In the genomic region with DNA sequence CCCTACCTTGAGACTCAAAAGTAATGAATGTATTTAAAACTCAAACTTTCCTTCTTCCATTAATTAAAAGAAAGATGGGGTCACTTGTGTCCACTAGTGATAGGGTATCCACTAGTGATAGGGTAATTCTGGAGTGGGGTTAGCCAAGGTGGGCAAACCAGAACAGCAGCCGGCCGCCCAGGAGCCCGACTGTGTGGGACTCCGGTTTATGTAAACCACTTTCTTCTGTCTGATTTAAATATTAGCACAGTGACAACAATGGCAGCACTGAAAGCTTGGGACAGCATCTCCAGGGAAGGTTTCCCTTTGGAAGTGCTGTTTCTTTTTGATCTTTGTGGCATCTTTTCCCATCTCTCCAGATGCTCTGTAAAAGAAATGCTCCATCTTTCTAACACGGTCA, we compare ENCODE assay signal across 9 cellular contexts. TPM values are rescaled to one million over a fixed set of nuclear protein-coding genes. Genes with fewer than 3 reads are reported as not detected.
DNase-seq lines count a peak whose midpoint lies in the region; ATAC-seq, FAIRE-seq and TF ChIP-seq lines count a peak whose summit lies in the region.
"Had no signal": no experiment of that assay in that cellular context is flagged by ENCODE, and none has a peak within 500 bp of the region (broad histone marks: within the 10 kb centered on the region; RNA-seq: fewer than 3 reads in every experiment).

No MANE protein-coding gene starts in this region.

- H3K9me2 ChIP-seq in HCT116 (ENCODE audit: insufficient read depth), result no peaks in the 10 kb centered on the region
- no peaks in the 10 kb centered on the region for H3K9me2 ChIP-seq in hepatocyte (replicated peaks; ENCODE audit: insufficient read depth)

- TF ChIP-seq CTCF in HCT116 (IDR thresholded peaks at IDR 0.05 in 2 of 3, conservative IDR thresholded peaks at IDR 0.05 in 1 of 3; ENCODE audit: borderline replicate concordance in 1 of 3, insufficient read depth in 1 of 3, low read depth in 2 of 3, low read length in 2 of 3) (no peak), WERI-Rb-1 (IDR thresholded peaks at IDR 0.05; ENCODE audit: low read depth, low read length) (no peak), hepatocyte (IDR thresholded peaks at IDR 0.05; ENCODE audit: poor library complexity) (no peak)

- intact Hi-C loops in HCT116 (cut with micrococcal nuclease), result loop anchor here (2.0 kb wide), 1 partner anchor 32 kb away; no protein-coding TSS in a partner anchor

- TF ChIP-seq RAD21 in HCT116 (IDR thresholded peaks at IDR 0.05; ENCODE audit: low read depth), result no peak

- DNase-seq in HCT116 (ENCODE audit: low read depth, low spot score) (no peak), WERI-Rb-1 (no peak), hepatocyte (ENCODE audit: low spot score) (no peak), small intestine (no peak), hippocampal formation (lab: John Stamatoyannopoulos, UW) (no peak), NCI-H2081 (lab: John Stamatoyannopoulos, UW) (no peak)
- DNase-seq in stimulated activated CD4-positive, alpha-beta T cell treated with anti-CD3 and anti-CD28 coated beads, Interleukin-12 subunit alpha, Interleukin-12 subunit beta, amount 100 ng/mL, for 4 hours, result no peak
- DNase-seq: NCI-H446 had no signal

- 51% methylated on average over 5 of the region's 5 CpGs for WGBS in hepatocyte (ENCODE audit: low lambda C conversion rate, missing lambda C conversion rate)
- WGBS in small intestine, 3 donors, result 15 to 69% (median 37%) methylated on average over 5 of the region's 5 CpGs

- H3K4me2 ChIP-seq in HCT116 (ENCODE audit: low read length) (peak overlapping the region; percentile 91), hepatocyte (peak overlapping the region; percentile 84)

- no peak overlapping the region for H3K27ac ChIP-seq in HCT116 (ENCODE audit: low read depth, low read length)
- H3K27ac ChIP-seq in WERI-Rb-1, result no peak overlapping the region
- peak overlapping the region; percentile 82 for H3K27ac ChIP-seq in hepatocyte
- H3K27ac ChIP-seq in small intestine (ENCODE audit: low read depth in 1 of 2, low read length in 1 of 2), result peak overlapping the region; percentile 14 to 87

- H3K79me2 ChIP-seq in HCT116 (ENCODE audit: insufficient read depth, low read length) (no peaks in the 10 kb centered on the region), hepatocyte (peaks cover 44% of the 10 kb centered on the region)

- H2AFZ ChIP-seq in HCT116 (ENCODE audit: low read depth, low read length, poor library complexity, severe bottlenecking) (no peak overlapping the region), hepatocyte (peak overlapping the region; percentile 62)

- no peak for TF ChIP-seq POLR2A in HCT116 (IDR thresholded peaks at IDR 0.05; ENCODE audit: borderline replicate concordance, extremely low read depth, insufficient read depth, insufficient read length)

- H4K20me1 ChIP-seq in HCT116 (ENCODE audit: insufficient read depth) (no peaks in the 10 kb centered on the region), hepatocyte (ENCODE audit: insufficient read depth, poor library complexity, severe bottlenecking) (no peaks in the 10 kb centered on the region)

- RAD21 ChIA-PET in HCT116 (lab: Charles Lee; ENCODE audit: low non-redundant PET in 1 of 2, low total read pairs in 2 of 2, uncharacterized antibody in 2 of 2, unreplicated experiment in 2 of 2), result no interaction called here

- H3K4me1 ChIP-seq in HCT116 (ENCODE audit: control insufficient read depth in 1 of 2, insufficient read depth in 2 of 2, low read length in 2 of 2) (peaks cover 11 to 29% of the 10 kb centered on the region in 2 experiments; a peak in 3 of 4 replicates), hepatocyte (ENCODE audit: insufficient read depth) (peaks cover 28% of the 10 kb centered on the region), small intestine (ENCODE audit: control insufficient read depth in 2 of 2, insufficient read depth in 1 of 2, low read depth in 1 of 2, low read length in 1 of 2) (peaks cover 0 to 6% of the 10 kb centered on the region in 2 donors)

- POLR2A ChIA-PET in HCT116 (lab: Charles Lee), result no interaction called here

- H3K9me3 ChIP-seq in HCT116 (ENCODE audit: control insufficient read depth in 1 of 2, insufficient read depth in 1 of 2, low read depth in 1 of 2, low read length in 2 of 2) (no peaks in the 10 kb centered on the region), WERI-Rb-1 (ENCODE audit: severe bottlenecking) (no peaks in the 10 kb centered on the region), hepatocyte (ENCODE audit: low read depth) (no peaks in the 10 kb centered on the region), small intestine (ENCODE audit: control insufficient read depth, low read depth) (no peaks in the 10 kb centered on the region)

- ATAC-seq in HCT116, result no peak

- BruUV-seq in HCT116 (replicated peaks; lab: Mats Ljungman, UMichigan), result no TSS peak

- peak overlapping the region; percentile 49; the same call in 1 of the 2 replicates for H3K9ac ChIP-seq in HCT116 (ENCODE audit: low read length)

- no peaks in the 10 kb centered on the region for H3K36me3 ChIP-seq in HCT116 (ENCODE audit: control insufficient read depth in 1 of 2, insufficient read depth in 2 of 2, low read length in 2 of 2)
- H3K36me3 ChIP-seq in WERI-Rb-1, result no peaks in the 10 kb centered on the region
- no peaks in the 10 kb centered on the region for H3K36me3 ChIP-seq in hepatocyte (replicated peaks; ENCODE audit: insufficient read depth, low read depth)
- no peaks in the 10 kb centered on the region for H3K36me3 ChIP-seq in small intestine (ENCODE audit: control insufficient read depth in 2 of 2, insufficient read depth in 2 of 2, low read length in 2 of 2)

- no peak for FAIRE-seq in small intestine (lab: Jason Lieb, UNC)
- FAIRE-seq: TTC549 had no signal

- H3K27me3 ChIP-seq in HCT116 (ENCODE audit: insufficient read depth, low read length) (no peaks in the 10 kb centered on the region), WERI-Rb-1 (ENCODE audit: insufficient read depth, low read depth, severe bottlenecking) (no peaks in the 10 kb centered on the region), hepatocyte (no peaks in the 10 kb centered on the region), small intestine (ENCODE audit: control insufficient read depth in 2 of 2, insufficient read depth in 2 of 2, low read length in 2 of 2) (no peaks in the 10 kb centered on the region)

- H3K4me3 ChIP-seq in HCT116 (replicated peaks in 1 of 2; ENCODE audit: low read depth in 1 of 2, low read length in 2 of 2) (peak overlapping the region; percentile 46 to 63), WERI-Rb-1 (ENCODE audit: low read depth, low read length) (peak overlapping the region; percentile 73), hepatocyte (peak overlapping the region; percentile 81), small intestine (ENCODE audit: low read depth in 1 of 2, low read length in 2 of 2) (peak overlapping the region in 1 of 2 donors; percentile 88)

- CTCF ChIA-PET in HCT116 (lab: Charles Lee), result interaction anchor here (1.3 kb wide), 1 partner anchor 50 kb away, joined by 3 read pairs; no protein-coding TSS in a partner anchor

TF ChIP-seq in HCT116, 20 proteins besides CTCF, POLR2A, EP300 and RAD21:
- TF ChIP-seq SRF (IDR thresholded peaks at IDR 0.05; ENCODE audit: low read depth), result no peak
- TF ChIP-seq ELF1 (IDR thresholded peaks at IDR 0.05; ENCODE audit: borderline replicate concordance, low read depth), result no peak
- TF ChIP-seq, protein P1, sequence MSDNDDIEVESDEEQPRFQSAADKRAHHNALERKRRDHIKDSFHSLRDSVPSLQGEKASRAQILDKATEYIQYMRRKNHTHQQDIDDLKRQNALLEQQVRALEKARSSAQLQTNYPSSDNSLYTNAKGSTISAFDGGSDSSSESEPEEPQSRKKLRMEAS (IDR thresholded peaks at IDR 0.05), result no peak
- TF ChIP-seq SP1 (IDR thresholded peaks at IDR 0.05; ENCODE audit: low read depth), result no peak
TF ChIP-seq in HCT116: peak in this region for 0.

RNA-seq across cellular contexts. Expression of a gene that starts 0.7 kb away (rescaled TPM):
- total RNA-seq in HCT116 (2021; ENCODE audit: unreplicated experiment) (5.8 TPM), hepatocyte (15.5 and 20.3 TPM in 2 replicates)
- 3.9 and 4.8 TPM in 2 replicates for polyA plus RNA-seq in HCT116 (2012)
- polyA plus RNA-seq in hepatocyte (12.0 and 17.0 TPM in 2 replicates), small intestine (10 to 100 TPM; 12.8 to 38.6 (median 31.8) TPM)

Comparison
In these comparisons a context has a peak if more than half of its experiments do, and no peak if none do; other contexts are left out.
1. H3K27ac ChIP-seq: peak in hepatocyte (single experiment) and small intestine (2 of 2); none in HCT116 (single experiment) and WERI-Rb-1 (single experiment).